ENCODE assay signal across 7 cellular contexts in the genomic region with DNA sequence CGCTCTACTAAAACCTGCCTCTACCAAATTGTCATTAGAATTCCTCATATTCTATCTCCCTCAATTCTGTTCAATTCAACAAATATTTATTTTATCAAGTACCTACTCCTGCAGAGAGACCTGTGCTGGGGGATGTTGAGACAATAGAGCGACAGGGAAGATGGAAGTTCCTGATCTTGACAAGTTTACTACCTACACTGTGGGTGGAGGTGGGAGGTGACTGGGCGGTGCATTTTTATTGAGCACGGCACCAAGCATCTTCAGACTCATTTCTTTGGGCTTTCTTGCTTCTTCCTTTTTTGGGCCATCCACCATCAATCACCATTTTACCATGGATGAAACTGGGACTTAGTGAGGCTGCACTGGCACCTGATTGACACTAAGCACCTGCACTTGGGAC.
"Had no signal": no experiment of that assay in that cellular context is flagged by ENCODE, and none has a peak within 500 bp of the region (broad histone marks: within the 10 kb centered on the region; RNA-seq: fewer than 3 reads in every experiment).

No MANE protein-coding gene starts in this region.

- H3K36me3 Mint-ChIP-seq: IgD-negative memory B cell had no signal

- H3K27ac Mint-ChIP-seq: GM23338, IgD-negative memory B cell had no signal

- H3K9me3 Mint-ChIP-seq: GM23338, H9, HFFc6, IgD-negative memory B cell had no signal

- H3K27ac ChIP-seq: HL-60 had no signal

- DNase-seq: H9, HCEC 1CT, HFFc6 had no signal

- H3K4me2 ChIP-seq: GM23338 had no signal

- H3K4me3 Mint-ChIP-seq: GM23338, H9, HFFc6, IgD-negative memory B cell had no signal

- H2AFZ ChIP-seq: GM23338 had no signal

- ATAC-seq: GM23338, HepG2 had no signal

- H3K4me3 ChIP-seq: GM23338 had no signal
